ENCODE assay signal across 25 cellular contexts in genomic region chr12:68445836-68446235, GRCh38.
DNase-seq lines count a peak whose midpoint lies in the region; ATAC-seq, FAIRE-seq and TF ChIP-seq lines count a peak whose summit lies in the region.
"Had no signal": no experiment of that assay in that cellular context is flagged by ENCODE, and none has a peak within 500 bp of the region (broad histone marks: within the 10 kb centered on the region; RNA-seq: fewer than 3 reads in every experiment).

No MANE protein-coding gene starts in this region.

- ATAC-seq in stimulated activated naive CD8-positive, alpha-beta T cell treated with anti-CD3 and anti-CD28 coated beads, Interleukin-15, amount 100 ng/mL, for 72 hours = no peak
- ATAC-seq in K562 = no peak
- ATAC-seq in heart right ventricle = no peak
- ATAC-seq: heart left ventricle, HepG2, PC-3 had no signal

- intact Hi-C loops in K562 (cut with micrococcal nuclease) = no loop called here
- intact Hi-C loops in heart right ventricle (cut with DNase I) = no loop called here
- intact Hi-C loops in adrenal gland (cut with DNase I) = no loop called here

- no peak for TF ChIP-seq POLR2A in K562 (conservative IDR thresholded peaks at IDR 0.05)
- no peak for TF ChIP-seq POLR2A in adrenal gland (IDR thresholded peaks at IDR 0.05)

- no peaks in the 10 kb centered on the region for H3K79me2 ChIP-seq in K562 (ENCODE audit: control insufficient read depth, insufficient read depth, low read length)

- H3K9me3 ChIP-seq in K562 (replicated peaks; ENCODE audit: control insufficient read depth, insufficient read depth, low read depth, low read length) = no peaks in the 10 kb centered on the region
- H3K9me3 ChIP-seq in heart right ventricle = peaks cover 0 to 17% (median 0%) of the 10 kb centered on the region in 11 donors
- no peaks in the 10 kb centered on the region for H3K9me3 ChIP-seq in adrenal gland (replicated peaks in 1 of 3)
- H3K9me3 ChIP-seq: uterus had no signal

- peaks cover 6% of the 10 kb centered on the region for H3K36me3 Mint-ChIP-seq in stimulated activated naive CD8-positive, alpha-beta T cell treated with anti-CD3 and anti-CD28 coated beads, Interleukin-15, Interleukin-2, amounts not matched to agents 100 ng/mL and 50 ng/mL, for 24 hours (ENCODE audit: low read depth)
- peaks cover 0 to 45% (median 9%) of the 10 kb centered on the region in 3 donors for H3K36me3 Mint-ChIP-seq in immature natural killer cell

- 12% methylated on average over 1 of the region's 1 CpG for WGBS in K562 (ENCODE audit: insufficient coverage, low coverage, missing lambda C conversion rate)
- WGBS in heart right ventricle, 2 donors = 43 to 50% methylated on average over 1 of the region's 1 CpG
- 36 to 46% (median 41%) methylated on average over 1 of the region's 1 CpG for WGBS in adrenal gland, 4 donors

- TF ChIP-seq EP300 in K562 (IDR thresholded peaks at IDR 0.05; ENCODE audit: low read length) = no peak

- H3K4me2 ChIP-seq in K562 (ENCODE audit: insufficient read depth, low read length) = no peak overlapping the region

- H3K27ac ChIP-seq in K562 (ENCODE audit: extremely low read depth, low read depth, low read length) (no peak overlapping the region), heart right ventricle (no peak overlapping the region), adrenal gland (no peak overlapping the region)
- H3K27ac ChIP-seq: C4-2B, esophagus squamous epithelium, uterus had no signal

- in situ Hi-C loops in K562 (cut with MboI) = no loop called here

- FAIRE-seq in K562 (lab: Jason Lieb, UNC) = no peak
- FAIRE-seq: HepG2 had no signal

- no peak overlapping the region for H3K4me3 Mint-ChIP-seq in stimulated activated naive CD8-positive, alpha-beta T cell treated with anti-CD3 and anti-CD28 coated beads, Interleukin-15, Interleukin-2, amounts not matched to agents 100 ng/mL and 50 ng/mL, for 24 hours
- no peak overlapping the region for H3K4me3 Mint-ChIP-seq in stimulated activated naive CD8-positive, alpha-beta T cell treated with anti-CD3 and anti-CD28 coated beads, Interleukin-15, amount 100 ng/mL, for 72 hours
- H3K4me3 Mint-ChIP-seq in immature natural killer cell = peak overlapping the region; percentile 63 to 91 (median 69)

- CTCF ChIA-PET in K562 (lab: Yijun Ruan, JAX; ENCODE audit: low intra/inter-chr PET ratio) (no interaction called here), HEK293T (lab: Yijun Ruan, JAX) (no interaction called here)

- POLR2A ChIA-PET in K562 (lab: Yijun Ruan, JAX) = no interaction called here
- POLR2A ChIA-PET in HEK293T (lab: Yijun Ruan, JAX) = no interaction called here

- H3K9me1 ChIP-seq in K562 (ENCODE audit: control insufficient read depth, insufficient read depth, low read length) = no peaks in the 10 kb centered on the region

- H4K20me1 ChIP-seq in K562 (replicated peaks; ENCODE audit: control insufficient read depth, insufficient read depth, low read length) = no peaks in the 10 kb centered on the region

- H3K27me3 Mint-ChIP-seq in stimulated activated naive CD8-positive, alpha-beta T cell treated with anti-CD3 and anti-CD28 coated beads, Interleukin-15, Interleukin-2, amounts not matched to agents 100 ng/mL and 50 ng/mL, for 24 hours = no peaks in the 10 kb centered on the region
- no peaks in the 10 kb centered on the region for H3K27me3 Mint-ChIP-seq in stimulated activated naive CD8-positive, alpha-beta T cell treated with anti-CD3 and anti-CD28 coated beads, Interleukin-15, amount 100 ng/mL, for 72 hours
- H3K27me3 Mint-ChIP-seq in immature natural killer cell (ENCODE audit: low read depth in 3 of 3) = peaks cover 0 to 4% (median 0%) of the 10 kb centered on the region in 3 donors

- H3K36me3 ChIP-seq in K562 (ENCODE audit: control insufficient read depth, insufficient read depth, low read length) (no peaks in the 10 kb centered on the region), heart right ventricle (no peaks in the 10 kb centered on the region), adrenal gland (replicated peaks in 1 of 2) (no peaks in the 10 kb centered on the region)
- H3K36me3 ChIP-seq: esophagus squamous epithelium, heart left ventricle, MG63, uterus had no signal

- H3K4me1 Mint-ChIP-seq in stimulated activated naive CD8-positive, alpha-beta T cell treated with anti-CD3 and anti-CD28 coated beads, Interleukin-15, Interleukin-2, amounts not matched to agents 100 ng/mL and 50 ng/mL, for 24 hours (ENCODE audit: low read depth) = peaks cover 81% of the 10 kb centered on the region
- H3K4me1 Mint-ChIP-seq in stimulated activated naive CD8-positive, alpha-beta T cell treated with anti-CD3 and anti-CD28 coated beads, Interleukin-15, amount 100 ng/mL, for 72 hours = peaks cover 82% of the 10 kb centered on the region
- H3K4me1 Mint-ChIP-seq in immature natural killer cell = peaks cover 95 to 100% of the 10 kb centered on the region in 2 donors

- H3K4me3 ChIP-seq in K562 (no peak overlapping the region), heart right ventricle (no peak overlapping the region), adrenal gland (no peak overlapping the region)
- H3K4me3 ChIP-seq: esophagus squamous epithelium, heart left ventricle, lung, MG63, uterus had no signal

- no peak for DNase-seq in stimulated activated naive CD8-positive, alpha-beta T cell treated with anti-CD3 and anti-CD28 coated beads, Interleukin-15, amount 100 ng/mL, for 72 hours
- DNase-seq in K562 (ENCODE audit: extremely low read depth in 1 of 4, low spot score in 3 of 4) (no peak), immature natural killer cell (no peak), heart right ventricle (no peak), adrenal gland (no peak), HEK293T (ENCODE audit: extremely low spot score) (no peak)
- no peak for DNase-seq in activated CD4-positive, CD25-positive, alpha-beta regulatory T cell treated with anti-CD3 and anti-CD28 coated beads, Interleukin-2, amount 50 U/mL, for 72 hours
- DNase-seq: anterior cingulate cortex; central memory CD4-positive, alpha-beta T cell; DMS153; effector CD8-positive, alpha-beta T cell; esophagus squamous epithelium; HCEC 1CT; heart left ventricle; MG63; NCI-H1694 treated with DMSO at 0.1 percent for 48 hours; NCI-H2227 treated with DMSO at 0.1 percent for 48 hours; PC-3; stimulated activated CD4-positive, alpha-beta T cell treated with anti-CD3 and anti-CD28 coated beads, Interleukin-1b, Interleukin-23, amount 100 ng/mL, for 48 hours; T-helper 2 cell; uterus had no signal

- H3K27me3 ChIP-seq in K562 (ENCODE audit: control insufficient read depth in 2 of 2, insufficient read depth in 2 of 2, low read length in 2 of 2) = no peaks in the 10 kb centered on the region
- H3K27me3 ChIP-seq in heart right ventricle = no peaks in the 10 kb centered on the region
- no peaks in the 10 kb centered on the region for H3K27me3 ChIP-seq in adrenal gland
- H3K27me3 ChIP-seq: esophagus squamous epithelium, heart left ventricle, MG63, uterus had no signal

- H3K9ac ChIP-seq in K562 (ENCODE audit: insufficient read depth in 1 of 2, low read depth in 2 of 2, low read length in 2 of 2) = no peak overlapping the region

- peak overlapping the region; percentile 72 for H2AFZ ChIP-seq in K562 (ENCODE audit: low read depth, low read length)

- peaks cover 0 to 24% of the 10 kb centered on the region in 2 experiments; a peak in 3 of 5 replicates for H3K4me1 ChIP-seq in K562 (replicated peaks in 1 of 2; ENCODE audit: control insufficient read depth in 2 of 2, insufficient read depth in 2 of 2, low read length in 2 of 2)
- H3K4me1 ChIP-seq in heart right ventricle = peaks cover 0 to 28% (median 4%) of the 10 kb centered on the region in 9 donors
- peaks cover 3 to 20% of the 10 kb centered on the region in 2 donors for H3K4me1 ChIP-seq in adrenal gland (replicated peaks in 1 of 2)

- no peak for TF ChIP-seq RAD21 in K562 (CRISPR knock-in tag; conservative IDR thresholded peaks at IDR 0.05 in 1 of 2, IDR thresholded peaks at IDR 0.05 in 1 of 2)

- no TSS peak for BruUV-seq in K562 (replicated peaks; lab: Mats Ljungman, UMichigan)

- peaks cover 8% of the 10 kb centered on the region for H3K9me3 Mint-ChIP-seq in stimulated activated naive CD8-positive, alpha-beta T cell treated with anti-CD3 and anti-CD28 coated beads, Interleukin-15, Interleukin-2, amounts not matched to agents 100 ng/mL and 50 ng/mL, for 24 hours
- H3K9me3 Mint-ChIP-seq in stimulated activated naive CD8-positive, alpha-beta T cell treated with anti-CD3 and anti-CD28 coated beads, Interleukin-15, amount 100 ng/mL, for 72 hours = peaks cover 12 to 20% of the 10 kb centered on the region in 2 donors
- H3K9me3 Mint-ChIP-seq in immature natural killer cell = peaks cover 0 to 2% (median 0%) of the 10 kb centered on the region in 6 donors

- peak overlapping the region; percentile 59 for H3K27ac Mint-ChIP-seq in stimulated activated naive CD8-positive, alpha-beta T cell treated with anti-CD3 and anti-CD28 coated beads, Interleukin-15, Interleukin-2, amounts not matched to agents 100 ng/mL and 50 ng/mL, for 24 hours
- no peak overlapping the region for H3K27ac Mint-ChIP-seq in stimulated activated naive CD8-positive, alpha-beta T cell treated with anti-CD3 and anti-CD28 coated beads, Interleukin-15, amount 100 ng/mL, for 72 hours
- H3K27ac Mint-ChIP-seq in immature natural killer cell = peak overlapping the region; percentile 82 to 95 (median 90)

- TF ChIP-seq CTCF in K562 (IDR thresholded peaks at IDR 0.05 in 2 of 3, conservative IDR thresholded peaks at IDR 0.05 in 1 of 3; ENCODE audit: insufficient read depth in 2 of 3, low read depth in 1 of 3, low read length in 3 of 3) (no peak), heart right ventricle (IDR thresholded peaks at IDR 0.05) (no peak), adrenal gland (IDR thresholded peaks at IDR 0.05) (no peak)

TF ChIP-seq in HEK293T, 16 proteins besides CTCF, POLR2A, EP300 and RAD21:
- TF ChIP-seq ARNT (IDR thresholded peaks at IDR 0.05) (no peak), SUZ12 (IDR thresholded peaks at IDR 0.05) (no peak), FOXM1 (IDR thresholded peaks at IDR 0.05; ENCODE audit: borderline replicate concordance) (no peak), FOXA1 (IDR thresholded peaks at IDR 0.05) (no peak)

Comparison
In these comparisons a context has a peak if more than half of its experiments do, and no peak if none do; other contexts are left out.
1. H3K27ac Mint-ChIP-seq: peak in stimulated activated naive CD8-positive, alpha-beta T cell treated with anti-CD3 and anti-CD28 coated beads, Interleukin-15, Interleukin-2, amounts not matched to agents 100 ng/mL and 50 ng/mL, for 24 hours (single experiment) and immature natural killer cell (6 of 6); none in stimulated activated naive CD8-positive, alpha-beta T cell treated with anti-CD3 and anti-CD28 coated beads, Interleukin-15, amount 100 ng/mL, for 72 hours (0 of 2).
2. H3K4me3 Mint-ChIP-seq: peak in immature natural killer cell (5 of 5); none in stimulated activated naive CD8-positive, alpha-beta T cell treated with anti-CD3 and anti-CD28 coated beads, Interleukin-15, Interleukin-2, amounts not matched to agents 100 ng/mL and 50 ng/mL, for 24 hours (single experiment) and stimulated activated naive CD8-positive, alpha-beta T cell treated with anti-CD3 and anti-CD28 coated beads, Interleukin-15, amount 100 ng/mL, for 72 hours (0 of 2).